ENCODE assay signal across 8 cellular contexts in the genomic region with DNA sequence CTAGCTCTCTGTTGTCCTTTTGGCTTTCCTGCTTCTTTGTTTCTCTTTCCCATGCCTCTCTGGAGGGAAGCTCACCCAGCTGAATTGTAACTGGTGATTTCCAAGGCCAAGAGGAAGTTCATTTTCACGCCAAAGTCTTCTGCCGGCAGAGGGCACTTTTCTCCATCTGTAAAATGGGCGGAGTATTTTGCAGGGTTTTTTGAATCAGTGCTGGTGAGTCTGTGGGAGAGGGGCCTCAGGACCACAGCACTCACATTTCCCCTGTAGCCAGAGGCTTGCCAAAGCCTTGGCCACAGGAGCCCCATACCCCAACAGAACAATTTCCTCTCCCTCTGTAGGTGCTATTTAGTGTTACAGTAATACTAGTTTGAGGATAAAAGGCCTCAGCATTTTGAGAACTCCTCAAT. TPM values are rescaled to one million over a fixed set of nuclear protein-coding genes. Genes with fewer than 3 reads are reported as not detected.
DNase-seq lines count a peak whose midpoint lies in the region; ATAC-seq, FAIRE-seq and TF ChIP-seq lines count a peak whose summit lies in the region.

No MANE protein-coding gene starts in this region.

- TF ChIP-seq EP300 in GM12878 (IDR thresholded peaks at IDR 0.05; ENCODE audit: borderline replicate concordance in 1 of 2, control insufficient read depth in 1 of 2, low read depth in 2 of 2, low read length in 2 of 2): no peak

- H3K9ac ChIP-seq in GM12878 (ENCODE audit: control insufficient read depth, insufficient read depth, low read length): no peak overlapping the region

- H3K79me2 ChIP-seq in GM12878 (ENCODE audit: control insufficient read depth, insufficient read depth, low read length): no peaks in the 10 kb centered on the region

- POLR2A ChIA-PET in GM12878 (lab: Charles Lee): interaction anchor here (0.6 to 3.0 kb wide), 12 partner anchors 9 to 140 kb away, joined by 3 to 11 read pairs (median 3); partner anchors contain the start of genes PAIP2 and SIL1

- TF ChIP-seq RAD21 in GM12878 (IDR thresholded peaks at IDR 0.05; ENCODE audit: insufficient read depth, low read depth, low read length): peak; percentile 68

- DNase-seq in GM12891 (ENCODE audit: insufficient read length, low spot score) (peak; percentile 55), OCI-M1 (lab: John Stamatoyannopoulos, UW) (peak; percentile 48), GM12878 (ENCODE audit: low read depth, low spot score) (peak; percentile 38), spleen (no peak), NCI-H774 (lab: John Stamatoyannopoulos, UW) (no peak), GOT3 (lab: John Stamatoyannopoulos, UW) (no peak), NCI-H1417 (lab: John Stamatoyannopoulos, UW) (no peak)

- H3K4me3 ChIP-seq in GM12878: no peak overlapping the region
- no peak overlapping the region for H3K4me3 ChIP-seq in spleen

- no peaks in the 10 kb centered on the region for H3K36me3 ChIP-seq in GM12878 (ENCODE audit: control insufficient read depth in 2 of 2, insufficient read depth in 2 of 2, low read length in 1 of 2)
- no peaks in the 10 kb centered on the region for H3K36me3 ChIP-seq in spleen

- peak; percentile 63 for FAIRE-seq in GM12891 (lab: Jason Lieb, UNC)
- FAIRE-seq in GM12878 (lab: Jason Lieb, UNC): peak; percentile 92

- H2AFZ ChIP-seq in GM12878 (ENCODE audit: control insufficient read depth, low read depth, low read length): peak overlapping the region; percentile 49

- RAD21 ChIA-PET in GM12878 (lab: Charles Lee; ENCODE audit: unreplicated experiment): interaction anchor here (0.6 to 2.6 kb wide), 37 partner anchors 10 to 675 kb away, joined by 3 to 28 read pairs (median 5); partner anchors contain the start of genes MZB1, PAIP2, SIL1 and SPATA24

- no peaks in the 10 kb centered on the region for H4K20me1 ChIP-seq in GM12878 (ENCODE audit: control insufficient read depth, insufficient read depth)

- intact Hi-C loops in GM12878 (cut with micrococcal nuclease; ENCODE audit: unreplicated experiment) (loop anchor here (5.0 kb wide), 1 partner anchor 141 kb away; no protein-coding TSS in a partner anchor), spleen (cut with DNase I; ENCODE audit: low total_unique reads) (no loop called here)

- H3K27ac ChIP-seq in GM12878 (ENCODE audit: control insufficient read depth, insufficient read depth) (peak overlapping the region; percentile 38), spleen (peak overlapping the region in 2 of 8 donors; percentile 17 to 33)

- in situ Hi-C loops in GM12878 (cut with MboI): loop anchor here (25.0 kb wide), 1 partner anchor 614 kb away; no protein-coding TSS in a partner anchor

- no TSS peak for BruUV-seq in GM12878 (replicated peaks; lab: Mats Ljungman, UMichigan)

- peak overlapping the region; percentile 47 for H3K4me2 ChIP-seq in GM12878 (ENCODE audit: control insufficient read depth, insufficient read depth)

- CTCF ChIA-PET in GM12878 (lab: Yijun Ruan, JAX): interaction anchor here (0.6 to 5.1 kb wide), 54 partner anchors 8 to 671 kb away, joined by 3 to 47 read pairs (median 4); partner anchors contain the start of genes MZB1, PAIP2 and SPATA24

- H3K27me3 ChIP-seq in GM12878 (replicated peaks in 1 of 2; ENCODE audit: control insufficient read depth in 2 of 2, insufficient read depth in 2 of 2, low read length in 1 of 2) (no peaks in the 10 kb centered on the region), spleen (replicated peaks in 1 of 7) (no peaks in the 10 kb centered on the region)

- H3K4me1 ChIP-seq in GM12878 (ENCODE audit: control insufficient read depth, insufficient read depth, low read length) (peaks cover 14% of the 10 kb centered on the region), spleen (peaks cover 0 to 14% (median 3%) of the 10 kb centered on the region in 6 donors)

- WGBS in GM12878 (ENCODE audit: insufficient coverage, insufficient replicate concordance, low lambda C conversion rate, missing lambda C conversion rate): 4% methylated on average over 3 of the region's 3 CpGs
- WGBS in spleen, 5 donors: 26 to 46% (median 35%) methylated on average over 3 of the region's 3 CpGs

- SMC1A ChIA-PET in GM12878 (lab: Charles Lee; ENCODE audit: uncharacterized antibody, unreplicated experiment): interaction anchor here (0.7 to 2.9 kb wide), 46 partner anchors 10 to 674 kb away, joined by 3 to 34 read pairs (median 4); partner anchors contain the start of genes MZB1, PAIP2 and SIL1

- no peak for TF ChIP-seq POLR2A in GM12891 (IDR thresholded peaks at IDR 0.05; ENCODE audit: low read depth, low read length)
- TF ChIP-seq POLR2A in GM12878 (IDR thresholded peaks at IDR 0.05; ENCODE audit: low read depth, low read length): no peak
- TF ChIP-seq POLR2A in spleen (IDR thresholded peaks at IDR 0.05): no peak

- H3K9me3 ChIP-seq in GM12878 (replicated peaks; ENCODE audit: control insufficient read depth, insufficient read depth, low read length) (no peaks in the 10 kb centered on the region), spleen (no peaks in the 10 kb centered on the region)

- ATAC-seq in GM12878 (peak; percentile 89), HG02759 (IDR thresholded peaks at IDR 0.05; ENCODE audit: unreplicated experiment) (no peak)

- TF ChIP-seq CTCF in GM12878 (IDR thresholded peaks at IDR 0.05 in 2 of 3, conservative IDR thresholded peaks at IDR 0.05 in 1 of 3; ENCODE audit: control insufficient read depth in 2 of 3, extremely low read depth in 1 of 3, insufficient read depth in 1 of 3, low read depth in 3 of 3, low read length in 3 of 3) (peak; percentile 65 to 78 (median 68)), spleen (IDR thresholded peaks at IDR 0.05 in 8 of 11, conservative IDR thresholded peaks at IDR 0.05 in 3 of 11) (peak in 10 of 11 experiments; percentile 14 to 58 (median 47))

TF ChIP-seq in GM12891, 5 proteins besides CTCF, POLR2A, EP300 and RAD21:
- TF ChIP-seq SPI1 (IDR thresholded peaks at IDR 0.05; ENCODE audit: low read depth, low read length) (peak; percentile 49), POU2F2 (IDR thresholded peaks at IDR 0.05; ENCODE audit: low read depth, low read length) (no peak), POLR2AphosphoS5 (IDR thresholded peaks at IDR 0.05; ENCODE audit: low read depth, low read length) (no peak)

TF ChIP-seq in GM12878, 131 proteins besides CTCF, POLR2A, EP300 and RAD21 (continues in another document):
- TF ChIP-seq IRF5 (IDR thresholded peaks at IDR 0.05; ENCODE audit: borderline replicate concordance): no peak
- no peak for TF ChIP-seq RELA (IDR thresholded peaks at IDR 0.05; ENCODE audit: borderline replicate concordance, partially characterized antibody)

RNA-seq across cellular contexts. Expression of gene MATR3, which starts 42.3 kb away (rescaled TPM):
- 152 TPM for polyA plus RNA-seq in GM12891 (2012; ENCODE audit: low read depth, missing spikeins)
- total RNA-seq in GM12878 (2013; cell fraction: nucleolus; rRNA removed): 599 and 630 TPM in 2 replicates
- total RNA-seq in GM12878 (2014; rRNA removed) (134 and 173 TPM in 2 replicates), GM12878 (2014; rRNA removed; fragmentation: Illumina TruSeq; extraction: Trizol) (394 and 401 TPM in 2 replicates), GM12878 (2021) (180 and 213 TPM in 2 replicates), spleen (100 to 1,000 TPM; 170 to 251 (median 219) TPM)
- 70.2 TPM for polyA plus RNA-seq in GM12878 (2011; ENCODE audit: low read depth)
- polyA plus RNA-seq in GM12878 (2011; rRNA removed) (230 and 407 TPM in 2 replicates), GM12878 (2014; fragmentation: Illumina TruSeq; extraction: Trizol) (276 and 414 TPM in 2 replicates), GM12878 (2014; fragmentation: Nextera tagmentation; extraction: Ambion mirVana) (100 to 1,000 TPM; 149 to 187 TPM), GM12878 (2014; rRNA removed) (194 and 201 TPM in 2 replicates), GM12878 (2016; fragmentation: Nextera tagmentation; extraction: Ambion mirVana) (100 to 1,000 TPM; 347 to 380 TPM), spleen (100 to 1,000 TPM; 114 to 147 (median 143) TPM)
- 102 and 125 TPM in 2 replicates for polyA plus RNA-seq in GM12878 (2011; cell fraction: cytosol; rRNA removed)
- polyA plus RNA-seq in GM12878 (2011; cell fraction: nucleus; rRNA removed): 123 and 141 TPM in 2 replicates
- 146 and 152 TPM in 2 replicates for polyA plus RNA-seq in GM12878 (2012)
- polyA minus RNA-seq in GM12878 (2011; rRNA and poly(A)+ RNA removed): 284 and 298 TPM in 2 replicates
- polyA minus RNA-seq in GM12878 (2011; cell fraction: cytosol; rRNA and poly(A)+ RNA removed): 79.1 and 117 TPM in 2 replicates
- 110 and 161 TPM in 2 replicates for polyA minus RNA-seq in GM12878 (2011; cell fraction: nucleus; rRNA and poly(A)+ RNA removed)

RNA-seq across cellular contexts. Expression of gene SIL1, which starts 53.1 kb away (rescaled TPM):
- 30.3 TPM for polyA plus RNA-seq in GM12891 (2012; ENCODE audit: low read depth, missing spikeins)
- 58.0 and 62.8 TPM in 2 replicates for total RNA-seq in GM12878 (2013; cell fraction: nucleolus; rRNA removed)
- total RNA-seq in GM12878 (2014; rRNA removed) (36.2 and 41.2 TPM in 2 replicates), GM12878 (2014; rRNA removed; fragmentation: Illumina TruSeq; extraction: Trizol) (23.9 and 25.7 TPM in 2 replicates), GM12878 (2021) (41.4 and 42.9 TPM in 2 replicates), spleen (10 to 100 TPM; 24.5 to 42.3 (median 32.0) TPM)
- 30.8 TPM for polyA plus RNA-seq in GM12878 (2011; ENCODE audit: low read depth)
- polyA plus RNA-seq in GM12878 (2011; rRNA removed) (21.4 and 28.0 TPM in 2 replicates), GM12878 (2014; fragmentation: Illumina TruSeq; extraction: Trizol) (26.1 and 27.7 TPM in 2 replicates), GM12878 (2014; fragmentation: Nextera tagmentation; extraction: Ambion mirVana) (1 to 10 TPM; 4.1 to 8.2 TPM), GM12878 (2014; rRNA removed) (32.6 and 40.7 TPM in 2 replicates), GM12878 (2016; fragmentation: Nextera tagmentation; extraction: Ambion mirVana) (10 to 100 TPM; 43.1 to 49.8 TPM), spleen (10 to 100 TPM; 23.4 to 34.2 (median 33.1) TPM)
- polyA plus RNA-seq in GM12878 (2011; cell fraction: cytosol; rRNA removed): 24.3 and 37.9 TPM in 2 replicates
- polyA plus RNA-seq in GM12878 (2011; cell fraction: nucleus; rRNA removed): 17.2 and 18.8 TPM in 2 replicates
- polyA plus RNA-seq in GM12878 (2012): 31.7 and 33.1 TPM in 2 replicates
- 21.7 and 33.2 TPM in 2 replicates for polyA minus RNA-seq in GM12878 (2011; rRNA and poly(A)+ RNA removed)
- 10.8 and 15.6 TPM in 2 replicates for polyA minus RNA-seq in GM12878 (2011; cell fraction: cytosol; rRNA and poly(A)+ RNA removed)
- 10.2 and 17.8 TPM in 2 replicates for polyA minus RNA-seq in GM12878 (2011; cell fraction: nucleus; rRNA and poly(A)+ RNA removed)

Comparison
In these comparisons a context has a peak if more than half of its experiments do, and no peak if none do; other contexts are left out.
1. DNase-seq: peak in GM12891 (single experiment), OCI-M1 (single experiment) and GM12878 (single experiment); none in spleen (single experiment), NCI-H774 (single experiment), GOT3 (single experiment) and NCI-H1417 (0 of 3).